10 cellular contexts compared by ENCODE assay signal in the genomic region with DNA sequence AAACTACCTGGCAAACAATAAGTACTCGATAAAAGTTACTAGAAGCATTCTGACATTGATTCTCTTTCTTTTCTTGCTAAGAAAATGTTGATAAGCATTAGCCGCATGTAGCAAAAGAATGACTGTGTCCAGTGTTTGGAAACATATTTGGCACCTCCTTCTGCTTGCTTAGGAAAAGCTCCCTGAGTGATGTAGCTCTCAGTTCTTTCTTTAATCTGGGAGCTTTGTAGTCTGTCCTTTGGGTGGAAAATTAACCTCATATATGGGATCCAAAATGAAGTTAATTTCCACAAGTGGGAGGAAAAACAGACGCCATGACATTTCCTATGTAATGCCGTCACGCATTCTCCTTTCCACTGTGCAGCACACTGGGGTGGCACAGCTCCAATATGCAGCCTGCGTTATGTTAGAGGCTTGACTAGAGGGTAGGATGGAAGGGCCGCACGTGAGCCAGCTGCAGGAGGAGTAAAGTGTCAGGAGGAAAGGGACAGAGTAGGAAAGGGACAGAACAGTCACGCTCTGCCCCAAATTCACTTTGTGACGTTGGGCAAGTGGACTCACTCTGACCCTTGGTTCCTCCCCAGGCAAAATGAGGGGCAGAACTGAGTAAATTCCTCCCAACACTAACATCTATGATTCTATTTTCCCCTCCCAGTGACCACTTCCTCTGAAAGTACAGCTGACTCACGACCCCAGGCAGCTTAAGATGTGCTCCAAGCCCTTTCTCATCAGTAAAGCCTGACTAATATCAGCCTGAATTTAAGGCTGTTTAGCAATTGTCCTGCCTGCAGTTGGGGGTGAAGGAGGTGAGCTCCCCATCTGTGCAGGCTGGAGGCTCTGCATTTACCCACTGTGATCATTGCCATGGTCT.
A peak's percentile ranks its signal among the peaks of the same experiment; 100 is the strongest.
DNase-seq lines count a peak whose midpoint lies in the region; ATAC-seq and TF ChIP-seq lines count a peak whose summit lies in the region.
"Had no signal": no experiment of that assay in that cellular context is flagged by ENCODE, and none has a peak within 500 bp of the region (broad histone marks: within the 10 kb centered on the region; RNA-seq: fewer than 3 reads in every experiment).

No MANE protein-coding gene starts in this region.

- DNase-seq in MG63 (peak; percentile 78), dermis blood vessel endothelial cell (peak; percentile 48), psoas muscle (peak; percentile 67 to 81), GM19240 (ENCODE audit: insufficient read length, low spot score) (no peak), C1 segment of cervical spinal cord (lab: John Stamatoyannopoulos, UW) (no peak)
- DNase-seq in stimulated activated CD4-positive, alpha-beta T cell treated with anti-CD3 and anti-CD28 coated beads, Interleukin-4, amount 100 ng/mL, for 4 hours = no peak
- DNase-seq: upper lobe of left lung had no signal

- peaks cover 57% of the 10 kb centered on the region for H3K4me1 ChIP-seq in psoas muscle
- H3K4me1 ChIP-seq: upper lobe of left lung had no signal

- intact Hi-C loops in psoas muscle (cut with DNase I) = loop anchor here (2.0 to 5.0 kb wide), 2 partner anchors 35 to 110 kb away; no protein-coding TSS in a partner anchor

- peak; percentile 63 for ATAC-seq in GM18867 (IDR thresholded peaks at IDR 0.05; ENCODE audit: unreplicated experiment)
- ATAC-seq in psoas muscle = peak; percentile 55 to 72 (median 69)
- no peak for ATAC-seq in GM18907 (IDR thresholded peaks at IDR 0.05; ENCODE audit: unreplicated experiment)
- ATAC-seq: HepG2 had no signal

- 32 to 51% (median 43%) methylated on average over 11 of the region's 11 CpGs for WGBS in psoas muscle, 3 donors

- H3K9me3 ChIP-seq in MG63 (no peaks in the 10 kb centered on the region), psoas muscle (no peaks in the 10 kb centered on the region)
- H3K9me3 ChIP-seq: upper lobe of left lung had no signal

- no peak for TF ChIP-seq CTCF in psoas muscle (IDR thresholded peaks at IDR 0.05)

- no peaks in the 10 kb centered on the region for H3K36me3 ChIP-seq in MG63
- no peaks in the 10 kb centered on the region for H3K36me3 ChIP-seq in psoas muscle (ENCODE audit: insufficient read depth in 1 of 2, low read depth in 1 of 2)
- H3K36me3 ChIP-seq: upper lobe of left lung had no signal

- no peaks in the 10 kb centered on the region for H3K27me3 ChIP-seq in MG63
- no peaks in the 10 kb centered on the region for H3K27me3 ChIP-seq in psoas muscle (ENCODE audit: insufficient read depth in 3 of 3, low read length in 2 of 3)
- H3K27me3 ChIP-seq: upper lobe of left lung had no signal

- H3K4me3 ChIP-seq in MG63 (no peak overlapping the region), psoas muscle (peak overlapping the region; percentile 17)
- H3K4me3 ChIP-seq: upper lobe of left lung had no signal

- H3K27ac ChIP-seq in psoas muscle = peak overlapping the region; percentile 96
- H3K27ac ChIP-seq: upper lobe of left lung had no signal

Comparison
In these comparisons a context has a peak if more than half of its experiments do, and no peak if none do; other contexts are left out.
1. DNase-seq: peak in MG63 (single experiment), dermis blood vessel endothelial cell (single experiment) and psoas muscle (2 of 2); none in GM19240 (single experiment), stimulated activated CD4-positive, alpha-beta T cell treated with anti-CD3 and anti-CD28 coated beads, Interleukin-4, amount 100 ng/mL, for 4 hours (0 of 2) and C1 segment of cervical spinal cord (0 of 14).